Comparison of ENCODE assay signal across 20 cellular contexts in genomic region chr1:243723458-243724043, GRCh38.
A peak's percentile ranks its signal among the peaks of the same experiment; 100 is the strongest.
DNase-seq lines count a peak whose midpoint lies in the region; ATAC-seq and TF ChIP-seq lines count a peak whose summit lies in the region.
"Had no signal": no experiment of that assay in that cellular context is flagged by ENCODE, and none has a peak within 500 bp of the region (broad histone marks: within the 10 kb centered on the region; RNA-seq: fewer than 3 reads in every experiment).

No MANE protein-coding gene starts in this region.

- H3K9me3 ChIP-seq in uterus = no peaks in the 10 kb centered on the region
- H3K9me3 ChIP-seq: neutrophil, right lobe of liver, upper lobe of left lung had no signal

- intact Hi-C loops in left ventricle myocardium superior (cut with micrococcal nuclease) (no loop called here), Right ventricle myocardium inferior (cut with DNase I) (no loop called here), uterus (cut with DNase I; ENCODE audit: low total_unique reads) (no loop called here)

- TF ChIP-seq POLR2A in NB4 (IDR thresholded peaks at IDR 0.05; ENCODE audit: extremely low read depth, insufficient read length) (no peak), uterus (IDR thresholded peaks at IDR 0.05) (no peak)

- no peaks in the 10 kb centered on the region for H3K4me1 ChIP-seq in uterus
- H3K4me1 ChIP-seq: right lobe of liver had no signal

- DNase-seq in left ventricle myocardium superior = no peak
- no peak for DNase-seq in Right ventricle myocardium inferior (ENCODE audit: missing footprints)
- peak; percentile 16 for DNase-seq in NB4 (ENCODE audit: low read depth)
- DNase-seq in choroid plexus epithelial cell (ENCODE audit: low read depth) = peak; percentile 31
- no peak for DNase-seq in SHP77 treated with DMSO at 0.1 percent for 48 hours (lab: John Stamatoyannopoulos, UW)
- no peak for DNase-seq in NCI-H1105 treated with DMSO at 0.1 percent for 48 hours (lab: John Stamatoyannopoulos, UW)
- DNase-seq in uterus = no peak
- DNase-seq: activated naive CD8-positive, alpha-beta T cell treated with anti-CD3 and anti-CD28 coated beads, Interleukin-2, amount 10 ng/mL, durations not matched to agents 7 days and 5 days; activated T-cell treated with anti-CD3 and anti-CD28 coated beads, Interleukin-2, amount 50 U/mL, for 24 hours; C1 segment of cervical spinal cord; immature natural killer cell; NCI-H1417; NCI-H69; right lobe of liver; stimulated activated CD4-positive, alpha-beta T cell treated with anti-CD3 and anti-CD28 coated beads, Interleukin-4, amount 100 ng/mL, for 1 hour; T-helper 1 cell; upper lobe of left lung had no signal

- no peaks in the 10 kb centered on the region for H3K36me3 ChIP-seq in uterus
- H3K36me3 ChIP-seq: neutrophil, right lobe of liver, upper lobe of left lung had no signal

- no peak overlapping the region for H3K27ac ChIP-seq in uterus
- H3K27ac ChIP-seq: neutrophil, right lobe of liver, RWPE1, upper lobe of left lung had no signal

- TF ChIP-seq CTCF in NB4 (IDR thresholded peaks at IDR 0.05; ENCODE audit: low read depth, low read length) (no peak), choroid plexus epithelial cell (conservative IDR thresholded peaks at IDR 0.05; ENCODE audit: low read depth, low read length) (no peak), uterus (IDR thresholded peaks at IDR 0.05) (no peak)

- H3K27me3 ChIP-seq in uterus = no peaks in the 10 kb centered on the region
- H3K27me3 ChIP-seq: neutrophil, right lobe of liver, upper lobe of left lung had no signal

- H3K4me3 ChIP-seq in NB4 (ENCODE audit: low read depth, low read length) = no peak overlapping the region
- H3K4me3 ChIP-seq in choroid plexus epithelial cell (ENCODE audit: low read depth, low read length) = no peak overlapping the region
- H3K4me3 ChIP-seq in uterus = no peak overlapping the region
- H3K4me3 ChIP-seq: GM12878, right lobe of liver, upper lobe of left lung had no signal

- ATAC-seq in left ventricle myocardium superior (peak; percentile 27), Right ventricle myocardium inferior (no peak)
- ATAC-seq: GM12878, right lobe of liver had no signal

Comparison
In these comparisons a context has a peak if more than half of its experiments do, and no peak if none do; other contexts are left out.
1. DNase-seq: peak in NB4 (single experiment) and choroid plexus epithelial cell (single experiment); none in left ventricle myocardium superior (single experiment), Right ventricle myocardium inferior (single experiment), SHP77 treated with DMSO at 0.1 percent for 48 hours (single experiment), NCI-H1105 treated with DMSO at 0.1 percent for 48 hours (single experiment) and uterus (0 of 2).